In genomic region chr20:31551581-31552081, GRCh38 we compare ENCODE assay signal across 1 cellular context.
TF ChIP-seq lines count a peak whose summit lies in the region.

No MANE protein-coding gene starts in this region.

TF ChIP-seq in GM12878, 131 proteins besides CTCF, POLR2A, EP300 and RAD21:
- TF ChIP-seq JUNB (IDR thresholded peaks at IDR 0.05) (no peak), MXI1 (IDR thresholded peaks at IDR 0.05; ENCODE audit: low read depth, low read length) (no peak), GATAD2B (conservative IDR thresholded peaks at IDR 0.05; ENCODE audit: low read depth) (no peak), MLLT1 (IDR thresholded peaks at IDR 0.05) (no peak), EED (IDR thresholded peaks at IDR 0.05; ENCODE audit: low read depth) (no peak), IRF4 (IDR thresholded peaks at IDR 0.05; ENCODE audit: low read depth, low read length) (no peak), STAT1 (conservative IDR thresholded peaks at IDR 0.05) (no peak), TARDBP (IDR thresholded peaks at IDR 0.05; ENCODE audit: borderline replicate concordance) (no peak), PAX5 (IDR thresholded peaks at IDR 0.05; ENCODE audit: borderline replicate concordance, low read depth, low read length) (no peak), GABPA (IDR thresholded peaks at IDR 0.05; ENCODE audit: low read depth) (no peak), PML (IDR thresholded peaks at IDR 0.05; ENCODE audit: low read length) (no peak), POLR2AphosphoS2 (IDR thresholded peaks at IDR 0.05; ENCODE audit: low read depth, low read length) (no peak), SUZ12 (IDR thresholded peaks at IDR 0.05; ENCODE audit: unreplicated experiment) (no peak), RFX5 (IDR thresholded peaks at IDR 0.05; ENCODE audit: low read depth, low read length) (no peak), NKRF (conservative IDR thresholded peaks at IDR 0.05) (no peak), MTA2 (IDR thresholded peaks at IDR 0.05; ENCODE audit: low read depth) (no peak)
